ENCODE assay signal across 7 cellular contexts in the genomic region with DNA sequence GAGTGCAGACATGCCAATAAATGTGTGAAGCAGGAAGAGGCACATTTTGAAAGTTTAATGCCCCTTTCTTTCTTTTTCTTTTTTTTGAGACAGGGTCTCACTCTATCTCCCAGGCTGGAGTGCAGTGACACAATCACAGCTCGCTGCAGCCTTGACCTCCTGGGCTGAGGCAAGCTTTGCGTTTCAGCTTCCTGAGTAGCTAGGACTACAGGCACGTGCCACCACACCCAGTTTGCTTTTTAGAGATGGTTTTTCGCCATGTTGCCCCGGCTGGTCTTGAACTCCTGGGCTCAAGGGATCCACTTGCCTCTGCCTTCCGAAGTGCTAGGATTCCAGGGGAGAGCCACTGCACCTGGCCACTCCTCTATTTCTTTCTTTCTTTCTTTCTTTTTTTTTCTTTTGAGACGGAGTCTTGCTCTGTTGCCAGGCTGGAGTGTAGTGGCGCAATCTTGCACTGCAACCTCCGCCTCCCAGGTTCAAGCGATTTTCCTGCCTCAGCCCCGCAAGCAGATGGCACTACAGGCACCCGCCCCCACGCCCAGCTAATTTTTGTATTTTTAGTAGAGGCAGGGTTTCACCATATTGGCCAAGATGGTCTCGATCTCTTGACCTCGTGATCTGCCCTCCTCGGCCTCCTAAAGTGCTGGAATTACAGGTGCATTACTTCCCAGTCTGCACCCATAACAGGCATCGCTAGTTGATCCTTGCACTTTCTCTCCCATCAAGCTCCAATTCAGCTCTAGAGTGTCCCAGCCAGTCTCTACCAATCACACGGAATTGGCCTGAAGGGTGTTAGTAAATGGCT.
A peak's percentile ranks its signal among the peaks of the same experiment; 100 is the strongest.
DNase-seq lines count a peak whose midpoint lies in the region; ATAC-seq, FAIRE-seq and TF ChIP-seq lines count a peak whose summit lies in the region.
"Not testable (repeated sequence)": the region's sequence is repeated elsewhere in the genome, so short reads cannot be mapped to it uniquely, and the experiment has no call there.

No MANE protein-coding gene starts in this region.

- not testable (repeated sequence) for FAIRE-seq in K562 (lab: Jason Lieb, UNC)

- H3K9ac ChIP-seq in K562 (ENCODE audit: insufficient read depth in 1 of 2, low read depth in 2 of 2, low read length in 2 of 2) = not testable (repeated sequence)

- H3K9me3 ChIP-seq in K562 (replicated peaks; ENCODE audit: control insufficient read depth, insufficient read depth, low read depth, low read length) = not testable (repeated sequence)

- H3K36me3 Mint-ChIP-seq in activated CD8-positive, alpha-beta T cell treated with anti-CD3 and anti-CD28 coated beads, Interleukin-2, amount 10 ng/mL, durations not matched to agents 7 days and 5 days (ENCODE audit: low read depth); natural killer cell: not testable (repeated sequence)

- CTCF ChIA-PET in activated CD8-positive, alpha-beta T cell treated with anti-CD3 and anti-CD28 coated beads, Interleukin-2, amount 10 ng/mL, durations not matched to agents 7 days and 5 days (lab: Charles Lee) = interaction anchor here (1.1 to 6.1 kb wide), 8 partner anchors 10 to 44 kb away, joined by 3 to 19 read pairs (median 4); no protein-coding TSS in a partner anchor
- CTCF ChIA-PET in K562 (lab: Yijun Ruan, JAX; ENCODE audit: low intra/inter-chr PET ratio) = not testable (repeated sequence)

- H3K27ac Mint-ChIP-seq in activated CD8-positive, alpha-beta T cell treated with anti-CD3 and anti-CD28 coated beads, Interleukin-2, amount 10 ng/mL, durations not matched to agents 7 days and 5 days = peak overlapping the region; percentile 36
- H3K27ac Mint-ChIP-seq in natural killer cell = peak overlapping the region in 1 of 2 donors; percentile 50

- not testable (repeated sequence) for H3K36me3 ChIP-seq in K562 (ENCODE audit: control insufficient read depth, insufficient read depth, low read length)

- H3K4me3 ChIP-seq in K562 = not testable (repeated sequence)

- not testable (repeated sequence) for H2AFZ ChIP-seq in K562 (ENCODE audit: low read depth, low read length)

- H3K27me3 Mint-ChIP-seq in activated CD8-positive, alpha-beta T cell treated with anti-CD3 and anti-CD28 coated beads, Interleukin-2, amount 10 ng/mL, durations not matched to agents 7 days and 5 days (ENCODE audit: low read depth) = not testable (repeated sequence)
- H3K27me3 Mint-ChIP-seq in natural killer cell (ENCODE audit: low read depth in 2 of 2) = peaks cover 11 to 16% of the 10 kb centered on the region in 2 donors

- not testable (repeated sequence) for H3K9me1 ChIP-seq in K562 (ENCODE audit: control insufficient read depth, insufficient read depth, low read length)

- not testable (repeated sequence) for TF ChIP-seq POLR2A in K562 (conservative IDR thresholded peaks at IDR 0.05)

- TF ChIP-seq RAD21 in K562 (CRISPR knock-in tag; conservative IDR thresholded peaks at IDR 0.05 in 1 of 2, IDR thresholded peaks at IDR 0.05 in 1 of 2) = not testable (repeated sequence)

- POLR2A ChIA-PET in activated CD8-positive, alpha-beta T cell treated with anti-CD3 and anti-CD28 coated beads, Interleukin-2, amount 10 ng/mL, durations not matched to agents 7 days and 5 days (lab: Charles Lee) = interaction anchor here (1.1 to 1.5 kb wide), 2 partner anchors 10 kb away, joined by 3 to 6 read pairs; no protein-coding TSS in a partner anchor
- POLR2A ChIA-PET in K562 (lab: Yijun Ruan, JAX) = interaction anchor here (0.6 to 1.8 kb wide), 2 partner anchors 16 to 732 kb away, joined by 3 to 5 read pairs; no protein-coding TSS in a partner anchor

- BruUV-seq in K562 (replicated peaks; lab: Mats Ljungman, UMichigan) = not testable (repeated sequence)

- not testable (repeated sequence) for H3K4me1 ChIP-seq in K562 (replicated peaks in 1 of 2; ENCODE audit: control insufficient read depth in 2 of 2, insufficient read depth in 2 of 2, low read length in 2 of 2)

- not testable (repeated sequence) for H3K4me2 ChIP-seq in K562 (ENCODE audit: insufficient read depth, low read length)

- not testable (repeated sequence) for TF ChIP-seq CTCF in K562 (IDR thresholded peaks at IDR 0.05 in 2 of 3, conservative IDR thresholded peaks at IDR 0.05 in 1 of 3; ENCODE audit: insufficient read depth in 2 of 3, low read depth in 1 of 3, low read length in 3 of 3); natural killer cell (IDR thresholded peaks at IDR 0.05)

- TF ChIP-seq EP300 in K562 (IDR thresholded peaks at IDR 0.05; ENCODE audit: low read length) = not testable (repeated sequence)

- H3K4me3 Mint-ChIP-seq in activated CD8-positive, alpha-beta T cell treated with anti-CD3 and anti-CD28 coated beads, Interleukin-2, amount 10 ng/mL, durations not matched to agents 7 days and 5 days = not testable (repeated sequence)
- H3K4me3 Mint-ChIP-seq in natural killer cell = peak overlapping the region; percentile 3

- not testable (repeated sequence) for H3K9me3 Mint-ChIP-seq in activated CD8-positive, alpha-beta T cell treated with anti-CD3 and anti-CD28 coated beads, Interleukin-2, amount 10 ng/mL, durations not matched to agents 7 days and 5 days (ENCODE audit: insufficient read depth); natural killer cell

- H3K27ac ChIP-seq in K562 (ENCODE audit: extremely low read depth, low read depth, low read length) = not testable (repeated sequence)

- DNase-seq in GF-D8 (lab: John Stamatoyannopoulos, UW) (peak; percentile 47), MV-4-11 (lab: John Stamatoyannopoulos, UW) (peak; percentile 53), SKM-1 (lab: John Stamatoyannopoulos, UW; ENCODE audit: unreplicated experiment) (peak; percentile 22), Right ventricle myocardium inferior (ENCODE audit: missing footprints) (peak; percentile 15)
- not testable (repeated sequence) for DNase-seq in activated CD8-positive, alpha-beta T cell treated with anti-CD3 and anti-CD28 coated beads, Interleukin-2, amount 10 ng/mL, durations not matched to agents 7 days and 5 days; K562 (ENCODE audit: extremely low read depth in 1 of 4, low spot score in 3 of 4); natural killer cell

- H3K27me3 ChIP-seq in K562 (ENCODE audit: control insufficient read depth in 2 of 2, insufficient read depth in 2 of 2, low read length in 2 of 2) = peaks cover 37 to 73% of the 10 kb centered on the region in 2 experiments

- peaks cover 13% of the 10 kb centered on the region; the same call in 1 of the 2 replicates for H4K20me1 ChIP-seq in K562 (replicated peaks; ENCODE audit: control insufficient read depth, insufficient read depth, low read length)

- WGBS in K562 (ENCODE audit: insufficient coverage, low coverage, missing lambda C conversion rate) = 1% methylated on average over 18 of the region's 18 CpGs

- in situ Hi-C loops in K562 (cut with MboI) = not testable (repeated sequence)

- H3K79me2 ChIP-seq in K562 (ENCODE audit: control insufficient read depth, insufficient read depth, low read length) = not testable (repeated sequence)

- ATAC-seq in activated CD8-positive, alpha-beta T cell treated with anti-CD3 and anti-CD28 coated beads, Interleukin-2, amount 10 ng/mL, durations not matched to agents 7 days and 5 days; K562; Right ventricle myocardium inferior: not testable (repeated sequence)
- peak in 2 of 3 donors; percentile 42 to 43 for ATAC-seq in natural killer cell

- H3K4me1 Mint-ChIP-seq in activated CD8-positive, alpha-beta T cell treated with anti-CD3 and anti-CD28 coated beads, Interleukin-2, amount 10 ng/mL, durations not matched to agents 7 days and 5 days (ENCODE audit: low read depth) = peaks cover 96% of the 10 kb centered on the region
- H3K4me1 Mint-ChIP-seq in natural killer cell = peaks cover 20 to 47% of the 10 kb centered on the region in 2 donors

- intact Hi-C loops in K562 (cut with micrococcal nuclease); Right ventricle myocardium inferior (cut with DNase I): not testable (repeated sequence)
- intact Hi-C loops in natural killer cell (cut with micrococcal nuclease) = loop anchor here (1.0 kb wide), 1 partner anchor 31 kb away; no protein-coding TSS in a partner anchor

TF ChIP-seq in K562, 482 proteins besides CTCF, POLR2A, EP300 and RAD21:
- TF ChIP-seq CEBPB (tag; IDR thresholded peaks at IDR 0.05) (peak; percentile 41), CEBPG (tag; conservative IDR thresholded peaks at IDR 0.05 in 1 of 2, IDR thresholded peaks at IDR 0.05 in 1 of 2) (peak; percentile 62 to 66), FOSL1 (tag; conservative IDR thresholded peaks at IDR 0.05) (peak; percentile 5; the same call in 1 of the 2 replicates), ZBTB17 (CRISPR knock-in tag; IDR thresholded peaks at IDR 0.05) (peak; percentile 90), BHLHE40 (IDR thresholded peaks at IDR 0.05; ENCODE audit: low read length) (peak; percentile 83)
- TF ChIP-seq, protein P1, sequence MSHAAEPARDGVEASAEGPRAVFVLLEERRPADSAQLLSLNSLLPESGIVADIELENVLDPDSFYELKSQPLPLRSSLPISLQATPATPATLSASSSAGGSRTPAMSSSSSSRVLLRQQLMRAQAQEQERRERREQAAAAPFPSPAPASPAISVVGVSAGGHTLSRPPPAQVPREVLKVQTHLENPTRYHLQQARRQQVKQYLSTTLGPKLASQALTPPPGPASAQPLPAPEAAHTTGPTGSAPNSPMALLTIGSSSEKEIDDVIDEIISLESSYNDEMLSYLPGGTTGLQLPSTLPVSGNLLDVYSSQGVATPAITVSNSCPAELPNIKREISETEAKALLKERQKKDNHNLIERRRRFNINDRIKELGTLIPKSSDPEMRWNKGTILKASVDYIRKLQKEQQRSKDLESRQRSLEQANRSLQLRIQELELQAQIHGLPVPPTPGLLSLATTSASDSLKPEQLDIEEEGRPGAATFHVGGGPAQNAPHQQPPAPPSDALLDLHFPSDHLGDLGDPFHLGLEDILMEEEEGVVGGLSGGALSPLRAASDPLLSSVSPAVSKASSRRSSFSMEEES (CRISPR knock-in tag; IDR thresholded peaks at IDR 0.05) = peak; percentile 40; the same call in 1 of the 2 replicates
- TF ChIP-seq CEBPG (CRISPR knock-in tag; IDR thresholded peaks at IDR 0.05) = not testable (repeated sequence)
- TF ChIP-seq, protein P2, sequence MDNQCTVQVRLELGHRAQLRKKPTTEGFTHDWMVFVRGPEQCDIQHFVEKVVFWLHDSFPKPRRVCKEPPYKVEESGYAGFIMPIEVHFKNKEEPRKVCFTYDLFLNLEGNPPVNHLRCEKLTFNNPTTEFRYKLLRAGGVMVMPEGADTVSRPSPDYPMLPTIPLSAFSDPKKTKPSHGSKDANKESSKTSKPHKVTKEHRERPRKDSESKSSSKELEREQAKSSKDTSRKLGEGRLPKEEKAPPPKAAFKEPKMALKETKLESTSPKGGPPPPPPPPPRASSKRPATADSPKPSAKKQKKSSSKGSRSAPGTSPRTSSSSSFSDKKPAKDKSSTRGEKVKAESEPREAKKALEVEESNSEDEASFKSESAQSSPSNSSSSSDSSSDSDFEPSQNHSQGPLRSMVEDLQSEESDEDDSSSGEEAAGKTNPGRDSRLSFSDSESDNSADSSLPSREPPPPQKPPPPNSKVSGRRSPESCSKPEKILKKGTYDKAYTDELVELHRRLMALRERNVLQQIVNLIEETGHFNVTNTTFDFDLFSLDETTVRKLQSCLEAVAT (IDR thresholded peaks at IDR 0.05) = peak in 1 of 2 experiments; percentile 65; a peak in 1 of 4 replicates
